In the genomic region with DNA sequence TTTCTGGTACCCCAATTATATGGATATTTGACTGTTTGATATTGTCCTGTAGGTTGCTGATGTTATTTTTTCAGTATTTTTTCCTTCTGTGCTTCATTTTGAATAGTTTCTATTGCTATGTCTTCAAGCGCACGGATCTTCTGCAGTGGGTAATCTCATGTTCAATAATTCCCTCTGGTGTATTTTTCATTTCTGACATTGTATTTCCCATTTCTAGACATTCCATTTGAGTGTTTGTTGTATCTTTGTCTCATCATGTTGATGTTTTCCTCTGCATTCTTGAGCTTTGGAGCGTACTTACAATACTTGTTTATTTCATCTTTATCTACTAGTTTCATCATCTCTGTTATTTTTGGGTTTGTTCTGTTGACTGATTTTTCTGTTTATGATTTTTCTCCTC, we compare ENCODE assay signal across 20 cellular contexts. TPM values are rescaled to one million over a fixed set of nuclear protein-coding genes. Genes with fewer than 3 reads are reported as not detected.
A peak's percentile ranks its signal among the peaks of the same experiment; 100 is the strongest.
DNase-seq lines count a peak whose midpoint lies in the region; ATAC-seq and TF ChIP-seq lines count a peak whose summit lies in the region.
"Had no signal": no experiment of that assay in that cellular context is flagged by ENCODE, and none has a peak within 500 bp of the region (broad histone marks: within the 10 kb centered on the region; RNA-seq: fewer than 3 reads in every experiment).

No MANE protein-coding gene starts in this region.

- H3K9me3 Mint-ChIP-seq in activated naive CD4-positive, alpha-beta T cell treated with anti-CD3 and anti-CD28 coated beads for 36 hours = peaks cover 12% of the 10 kb centered on the region

- peaks cover 1% of the 10 kb centered on the region for H3K36me3 Mint-ChIP-seq in activated naive CD4-positive, alpha-beta T cell treated with anti-CD3 and anti-CD28 coated beads for 36 hours (ENCODE audit: low read depth)

- H3K9me3 ChIP-seq in HEK293 (ENCODE audit: control insufficient read depth, insufficient read depth, low read depth, low read length) (no peaks in the 10 kb centered on the region), thoracic aorta (no peaks in the 10 kb centered on the region)
- H3K9me3 ChIP-seq: BE2C had no signal

- no peak overlapping the region for H3K4me3 Mint-ChIP-seq in activated naive CD4-positive, alpha-beta T cell treated with anti-CD3 and anti-CD28 coated beads for 36 hours
- H3K4me3 Mint-ChIP-seq: CD4-positive, CD25-positive, alpha-beta regulatory T cell; CD8-positive, alpha-beta memory T cell had no signal

- H3K27ac ChIP-seq in HEK293 (ENCODE audit: extremely low read depth, low read depth, low read length) (no peak overlapping the region), thoracic aorta (peak overlapping the region; percentile 90 to 91)
- H3K27ac ChIP-seq: GM23248 had no signal

- TF ChIP-seq CTCF in HEK293 (tag by site-specific recombination; IDR thresholded peaks at IDR 0.05) = no peak
- TF ChIP-seq CTCF in fibroblast of villous mesenchyme (IDR thresholded peaks at IDR 0.05; ENCODE audit: insufficient read depth, low read depth, low read length) = no peak
- no peak for TF ChIP-seq CTCF in thoracic aorta (IDR thresholded peaks at IDR 0.05)

- POLR2A ChIA-PET in HEK293 (lab: Yijun Ruan, JAX) = no interaction called here

- H3K27me3 ChIP-seq in thoracic aorta (replicated peaks; ENCODE audit: insufficient read depth) = no peaks in the 10 kb centered on the region
- H3K27me3 ChIP-seq: BE2C had no signal

- H3K4me3 ChIP-seq in HEK293 (ENCODE audit: low read depth, low read length) (no peak overlapping the region), fibroblast of villous mesenchyme (ENCODE audit: low read depth, low read length) (no peak overlapping the region), thoracic aorta (no peak overlapping the region)
- H3K4me3 ChIP-seq: GM23248, HAP-1 had no signal

- ATAC-seq in thoracic aorta (ENCODE audit: insufficient number of reproducible peaks, low FRiP score, low read depth) (no peak), HG02970 (IDR thresholded peaks at IDR 0.05; ENCODE audit: low FRiP score, unreplicated experiment) (no peak)

- CTCF ChIA-PET in HEK293 (lab: Yijun Ruan, JAX) = interaction anchor here (1.3 kb wide), 1 partner anchor 176 kb away, joined by 3 read pairs; no protein-coding TSS in a partner anchor
- CTCF ChIA-PET in activated naive CD4-positive, alpha-beta T cell treated with anti-CD3 and anti-CD28 coated beads for 36 hours (lab: Charles Lee) = no interaction called here

- peaks cover 8% of the 10 kb centered on the region for H3K4me1 Mint-ChIP-seq in activated naive CD4-positive, alpha-beta T cell treated with anti-CD3 and anti-CD28 coated beads for 36 hours (ENCODE audit: low read depth)

- H3K36me3 ChIP-seq in HEK293 (ENCODE audit: control insufficient read depth in 2 of 2, insufficient read depth in 1 of 2, low read length in 2 of 2) = no peaks in the 10 kb centered on the region
- H3K36me3 ChIP-seq in thoracic aorta = no peaks in the 10 kb centered on the region
- H3K36me3 ChIP-seq: BE2C, HAP-1 had no signal

- no peak overlapping the region for H3K27ac Mint-ChIP-seq in activated naive CD4-positive, alpha-beta T cell treated with anti-CD3 and anti-CD28 coated beads for 36 hours
- H3K27ac Mint-ChIP-seq: CD4-positive, CD25-positive, alpha-beta regulatory T cell; CD8-positive, alpha-beta memory T cell had no signal

- peaks cover 4% of the 10 kb centered on the region for H3K4me1 ChIP-seq in HEK293 (ENCODE audit: control insufficient read depth, insufficient read depth, low read length)
- peaks cover 20 to 52% of the 10 kb centered on the region in 2 donors for H3K4me1 ChIP-seq in thoracic aorta (ENCODE audit: control insufficient read depth in 1 of 2, low read depth in 2 of 2)
- H3K4me1 ChIP-seq: HAP-1 had no signal

- peak; percentile 72 for DNase-seq in amniotic epithelial cell (ENCODE audit: low read depth)
- peak; percentile 82 for DNase-seq in fibroblast of villous mesenchyme (ENCODE audit: low read depth)
- DNase-seq in thoracic aorta (ENCODE audit: low spot score) = no peak
- no peak for DNase-seq in HT-29 (ENCODE audit: low spot score)
- DNase-seq in activated naive CD4-positive, alpha-beta T cell treated with anti-CD3 and anti-CD28 coated beads for 36 hours = no peak
- no peak for DNase-seq in NCI-H1417 (lab: John Stamatoyannopoulos, UW)
- DNase-seq: ACHN; BE2C; C1 segment of cervical spinal cord; CD4-positive, CD25-positive, alpha-beta regulatory T cell; CD8-positive, alpha-beta memory T cell; COR-L47; DMS 273 treated with DMSO at 0.1 percent for 48 hours; DMS53; DND-41; EL; GM23248 had no signal

- intact Hi-C loops in activated naive CD4-positive, alpha-beta T cell treated with anti-CD3 and anti-CD28 coated beads for 36 hours (cut with micrococcal nuclease) = no loop called here

- no peaks in the 10 kb centered on the region for H3K27me3 Mint-ChIP-seq in activated naive CD4-positive, alpha-beta T cell treated with anti-CD3 and anti-CD28 coated beads for 36 hours (ENCODE audit: low read depth)
- H3K27me3 Mint-ChIP-seq: CD4-positive, CD25-positive, alpha-beta regulatory T cell had no signal

TF ChIP-seq in HEK293, 187 proteins besides CTCF, POLR2A, EP300 and RAD21:
- TF ChIP-seq, protein P1, sequence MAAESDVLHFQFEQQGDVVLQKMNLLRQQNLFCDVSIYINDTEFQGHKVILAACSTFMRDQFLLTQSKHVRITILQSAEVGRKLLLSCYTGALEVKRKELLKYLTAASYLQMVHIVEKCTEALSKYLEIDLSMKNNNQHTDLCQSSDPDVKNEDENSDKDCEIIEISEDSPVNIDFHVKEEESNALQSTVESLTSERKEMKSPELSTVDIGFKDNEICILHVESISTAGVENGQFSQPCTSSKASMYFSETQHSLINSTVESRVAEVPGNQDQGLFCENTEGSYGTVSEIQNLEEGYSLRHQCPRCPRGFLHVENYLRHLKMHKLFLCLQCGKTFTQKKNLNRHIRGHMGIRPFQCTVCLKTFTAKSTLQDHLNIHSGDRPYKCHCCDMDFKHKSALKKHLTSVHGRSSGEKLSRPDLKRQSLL (tag by site-specific recombination; IDR thresholded peaks at IDR 0.05) = no peak
- TF ChIP-seq ZNF133 (tag by site-specific recombination; IDR thresholded peaks at IDR 0.05) (peak; percentile 78), SETDB1 (IDR thresholded peaks at IDR 0.05; ENCODE audit: insufficient read length, low read length) (peak; percentile 84), HOXD13 (CRISPR knock-in tag; IDR thresholded peaks at IDR 0.05; ENCODE audit: borderline replicate concordance) (no peak)

RNA-seq across cellular contexts. Expression of a gene that starts 22.0 kb away (rescaled TPM):
- 41.6 and 76.0 TPM in 2 replicates for total RNA-seq in fibroblast of villous mesenchyme
- 10 to 100 TPM; 39.5 to 50.2 TPM for total RNA-seq in thoracic aorta
- total RNA-seq in HT-29 (2014; rRNA removed; shearing (Covaris generic)) = 11.3 and 12.0 TPM in 2 replicates
- total RNA-seq in activated naive CD4-positive, alpha-beta T cell treated with anti-CD3 and anti-CD28 coated beads for 36 hours = under 1 TPM; 0.72 to 0.91 TPM

Comparison
In these comparisons a context has a peak if more than half of its experiments do, and no peak if none do; other contexts are left out.
1. DNase-seq: peak in amniotic epithelial cell (single experiment) and fibroblast of villous mesenchyme (single experiment); none in thoracic aorta (single experiment), HT-29 (single experiment), activated naive CD4-positive, alpha-beta T cell treated with anti-CD3 and anti-CD28 coated beads for 36 hours (single experiment) and NCI-H1417 (0 of 3).